In genomic region chr1:177947623-177948022, GRCh38 we compare ENCODE assay signal across 16 cellular contexts. TPM values are rescaled to one million over a fixed set of nuclear protein-coding genes. Genes with fewer than 3 reads are reported as not detected.
A peak's percentile ranks its signal among the peaks of the same experiment; 100 is the strongest.
DNase-seq lines count a peak whose midpoint lies in the region; ATAC-seq, FAIRE-seq and TF ChIP-seq lines count a peak whose summit lies in the region.
"Had no signal": no experiment of that assay in that cellular context is flagged by ENCODE, and none has a peak within 500 bp of the region (broad histone marks: within the 10 kb centered on the region; RNA-seq: fewer than 3 reads in every experiment).

No MANE protein-coding gene starts in this region.

- H4K12ac ChIP-seq in trophoblast cell (ENCODE audit: low read depth, low read length) = no peak overlapping the region

- no peak overlapping the region for H4K5ac ChIP-seq in mesendoderm (ENCODE audit: low read length)

- H2AK5ac ChIP-seq in mesendoderm (ENCODE audit: low read length) (no peak overlapping the region), trophoblast cell (ENCODE audit: low read length) (peak overlapping the region; percentile 15)

- no peak overlapping the region for H3K4ac ChIP-seq in mesendoderm (ENCODE audit: low read depth, low read length)
- no peak overlapping the region for H3K4ac ChIP-seq in trophoblast cell (ENCODE audit: low read depth, low read length)

- no peak overlapping the region for H3K27ac ChIP-seq in HepG2 (ENCODE audit: extremely low read length, insufficient read depth, low read length)
- no peak overlapping the region for H3K27ac ChIP-seq in right lobe of liver
- peak overlapping the region; percentile 43; the same call in 1 of the 2 replicates for H3K27ac ChIP-seq in VCaP
- no peak overlapping the region for H3K27ac ChIP-seq in mesendoderm (ENCODE audit: low read depth, low read length)
- H3K27ac ChIP-seq in trophoblast cell (ENCODE audit: low read depth, low read length) = no peak overlapping the region
- H3K27ac ChIP-seq: BLaER1 had no signal

- TF ChIP-seq CTCF in HepG2 (CRISPR knock-in tag; IDR thresholded peaks at IDR 0.05) = no peak
- TF ChIP-seq CTCF in right lobe of liver (IDR thresholded peaks at IDR 0.05) = no peak
- no peak for TF ChIP-seq CTCF in VCaP (conservative IDR thresholded peaks at IDR 0.05)

- no peak overlapping the region for H3K4me2 ChIP-seq in HepG2 (ENCODE audit: low read depth, low read length)
- no peak overlapping the region for H3K4me2 ChIP-seq in mesendoderm (ENCODE audit: low read length)
- H3K4me2 ChIP-seq in trophoblast cell (ENCODE audit: low read length) = no peak overlapping the region
- H3K4me2 ChIP-seq: BLaER1 had no signal

- DNase-seq in HepG2 (ENCODE audit: low spot score) (no peak), right lobe of liver (no peak), mesendoderm (peak; percentile 18), trophoblast cell (no peak)
- no peak for DNase-seq in activated T-cell treated with anti-CD3 and anti-CD28 coated beads, Interleukin-2, amount 50 U/mL, for 24 hours
- DNase-seq: CD8-positive, alpha-beta memory T cell; DMS79 had no signal

- H2AFZ ChIP-seq in HepG2 (ENCODE audit: low read length) (no peak overlapping the region), trophoblast cell (ENCODE audit: insufficient read depth, low read length, poor library complexity) (no peak overlapping the region)

- H3K79me1 ChIP-seq in mesendoderm (ENCODE audit: low read length) (no peaks in the 10 kb centered on the region), trophoblast cell (ENCODE audit: low read length) (no peaks in the 10 kb centered on the region)

- no peak overlapping the region for H2BK15ac ChIP-seq in mesendoderm (replicated peaks; ENCODE audit: low read depth)

- no peak overlapping the region for H3K18ac ChIP-seq in mesendoderm (ENCODE audit: low read length)
- H3K18ac ChIP-seq in trophoblast cell (ENCODE audit: low read length) = no peak overlapping the region

- no peaks in the 10 kb centered on the region for H3K4me1 Mint-ChIP-seq in activated T-cell treated with anti-CD3 and anti-CD28 coated beads, Interleukin-2, amount 50 U/mL, for 24 hours (ENCODE audit: low read depth)
- H3K4me1 Mint-ChIP-seq: CD4-positive, alpha-beta memory T cell; CD4-positive, CD25-positive, alpha-beta regulatory T cell; CD8-positive, alpha-beta memory T cell had no signal

- no peak for FAIRE-seq in HepG2 (lab: Jason Lieb, UNC)

- no peaks in the 10 kb centered on the region for H4K20me1 ChIP-seq in HepG2 (ENCODE audit: insufficient read depth, low read length)
- H4K20me1 ChIP-seq: BLaER1 had no signal

- H3K36me3 ChIP-seq in HepG2 (replicated peaks in 1 of 2; ENCODE audit: control insufficient read depth in 1 of 2, insufficient read depth in 2 of 2, low read length in 2 of 2) (peaks cover 1 to 14% of the 10 kb centered on the region in 2 experiments; a peak in 3 of 5 replicates), right lobe of liver (peaks cover 0 to 72% (median 28%) of the 10 kb centered on the region in 4 donors), mesendoderm (ENCODE audit: control insufficient read depth, insufficient read depth, low read length) (no peaks in the 10 kb centered on the region), trophoblast cell (ENCODE audit: control insufficient read depth in 1 of 2, insufficient read depth in 2 of 2, low read length in 2 of 2) (no peaks in the 10 kb centered on the region)
- H3K36me3 ChIP-seq: BE2C, BLaER1 had no signal

- H3K9me3 ChIP-seq in HepG2 (ENCODE audit: low read length) = no peaks in the 10 kb centered on the region
- no peaks in the 10 kb centered on the region for H3K9me3 ChIP-seq in right lobe of liver
- no peaks in the 10 kb centered on the region for H3K9me3 ChIP-seq in trophoblast cell (ENCODE audit: insufficient read depth, low read depth, low read length)
- H3K9me3 ChIP-seq: BE2C, BLaER1 had no signal

- no peak overlapping the region for H2BK5ac ChIP-seq in mesendoderm (ENCODE audit: low read length)
- no peak overlapping the region for H2BK5ac ChIP-seq in trophoblast cell (ENCODE audit: low read depth, low read length, poor library complexity)

- peaks cover 3% of the 10 kb centered on the region for H3K27me3 Mint-ChIP-seq in activated T-cell treated with anti-CD3 and anti-CD28 coated beads, Interleukin-2, amount 50 U/mL, for 24 hours
- H3K27me3 Mint-ChIP-seq: CD4-positive, alpha-beta memory T cell; CD4-positive, CD25-positive, alpha-beta regulatory T cell had no signal

- no TSS peak for BruUV-seq in HepG2 (replicated peaks; lab: Mats Ljungman, UMichigan)

- intact Hi-C loops in HepG2 (cut with micrococcal nuclease; ENCODE audit: unreplicated experiment) = loop anchor here (2.0 to 5.0 kb wide), 3 partner anchors 245 to 520 kb away; no protein-coding TSS in a partner anchor
- intact Hi-C loops in right lobe of liver (cut with DNase I) = loop anchor here in 1 of 2 donors (10.0 kb wide), 1 partner anchor 87 kb away; no protein-coding TSS in a partner anchor

- H3K56ac ChIP-seq in mesendoderm (ENCODE audit: low read length) = peak overlapping the region; percentile 49

- H3K9ac ChIP-seq in HepG2 (ENCODE audit: insufficient read depth, low read depth, low read length) = no peak overlapping the region
- no peak overlapping the region for H3K9ac ChIP-seq in mesendoderm (ENCODE audit: low read length)
- no peak overlapping the region for H3K9ac ChIP-seq in trophoblast cell (ENCODE audit: low read length)
- H3K9ac ChIP-seq: BLaER1 had no signal

- CTCF ChIA-PET in HepG2 (lab: Yijun Ruan, JAX; ENCODE audit: low intra/inter-chr PET ratio, low total read pairs) = interaction anchor here (0.8 to 1.5 kb wide), 3 partner anchors 84 to 107 kb away, joined by 3 to 7 read pairs (median 4); no protein-coding TSS in a partner anchor

- H3K4me1 ChIP-seq in HepG2 (ENCODE audit: insufficient read depth, low read length) (0 out of 2 replicates have a peak, but pooled peaks cover 5% of the 10 kb centered on the region), right lobe of liver (no peaks in the 10 kb centered on the region), mesendoderm (ENCODE audit: control insufficient read depth, low read depth, low read length) (no peaks in the 10 kb centered on the region), trophoblast cell (ENCODE audit: control insufficient read depth in 1 of 2, insufficient read depth in 2 of 2, low read length in 2 of 2) (peaks cover 0 to 2% of the 10 kb centered on the region in 2 experiments)
- H3K4me1 ChIP-seq: BE2C, BLaER1 had no signal

- H3K14ac ChIP-seq in trophoblast cell (ENCODE audit: low read length) = no peak overlapping the region

- no peaks in the 10 kb centered on the region for H3K9me3 Mint-ChIP-seq in activated T-cell treated with anti-CD3 and anti-CD28 coated beads, Interleukin-2, amount 50 U/mL, for 24 hours

- no peaks in the 10 kb centered on the region for H3K36me3 Mint-ChIP-seq in activated T-cell treated with anti-CD3 and anti-CD28 coated beads, Interleukin-2, amount 50 U/mL, for 24 hours (ENCODE audit: low read depth)
- H3K36me3 Mint-ChIP-seq: CD14-positive monocyte; CD4-positive, alpha-beta memory T cell; CD4-positive, CD25-positive, alpha-beta regulatory T cell; CD8-positive, alpha-beta memory T cell had no signal

- WGBS in HepG2 (ENCODE audit: low lambda C conversion rate) = 87% methylated on average over 7 of the region's 7 CpGs
- 87% methylated on average over 6 of the region's 7 CpGs for WGBS in right lobe of liver (ENCODE audit: insufficient coverage, low coverage, low lambda C conversion rate, missing lambda C conversion rate)
- WGBS in mesendoderm (ENCODE audit: extremely low coverage, insufficient coverage, low lambda C conversion rate) = no CpG with 5 or more reads among the region's 7 CpGs
- WGBS in trophoblast cell (ENCODE audit: extremely low coverage, insufficient coverage, insufficient read length) = no CpG with 5 or more reads among the region's 7 CpGs

- no peak overlapping the region for H3K4me3 Mint-ChIP-seq in activated T-cell treated with anti-CD3 and anti-CD28 coated beads, Interleukin-2, amount 50 U/mL, for 24 hours
- H3K4me3 Mint-ChIP-seq: CD14-positive monocyte; CD4-positive, alpha-beta memory T cell; CD4-positive, CD25-positive, alpha-beta regulatory T cell; CD8-positive, alpha-beta memory T cell had no signal

- H3K27me3 ChIP-seq in HepG2 (ENCODE audit: control insufficient read depth in 1 of 2, insufficient read depth in 2 of 2, low read length in 2 of 2) (no peaks in the 10 kb centered on the region), right lobe of liver (no peaks in the 10 kb centered on the region), mesendoderm (ENCODE audit: insufficient read depth, low read length, poor library complexity) (no peaks in the 10 kb centered on the region), trophoblast cell (ENCODE audit: insufficient read depth, low read length) (no peaks in the 10 kb centered on the region)
- H3K27me3 ChIP-seq: BE2C, BLaER1 had no signal

- H3K23ac ChIP-seq in mesendoderm (ENCODE audit: low read length) (no peak overlapping the region), trophoblast cell (ENCODE audit: low read length) (no peak overlapping the region)

- no peak for ATAC-seq in HepG2
- no peak for ATAC-seq in right lobe of liver
- no peak for ATAC-seq in GM21526 (IDR thresholded peaks at IDR 0.05; ENCODE audit: low FRiP score, unreplicated experiment)
- ATAC-seq in HG02981 (IDR thresholded peaks at IDR 0.05; ENCODE audit: unreplicated experiment) = no peak

- H3K27ac Mint-ChIP-seq in activated T-cell treated with anti-CD3 and anti-CD28 coated beads, Interleukin-2, amount 50 U/mL, for 24 hours = no peak overlapping the region
- H3K27ac Mint-ChIP-seq: CD4-positive, alpha-beta memory T cell; CD4-positive, CD25-positive, alpha-beta regulatory T cell; CD8-positive, alpha-beta memory T cell had no signal

- H2BK120ac ChIP-seq in mesendoderm (ENCODE audit: low read depth, low read length) = no peak overlapping the region
- no peak overlapping the region for H2BK120ac ChIP-seq in trophoblast cell (ENCODE audit: insufficient read depth, low read length, poor library complexity)

- TF ChIP-seq RAD21 in HepG2 (CRISPR knock-in tag; IDR thresholded peaks at IDR 0.05) = no peak

- H3K4me3 ChIP-seq in HepG2 (replicated peaks in 1 of 3; ENCODE audit: insufficient read depth in 1 of 3, low read depth in 2 of 3, low read length in 3 of 3) = no peak overlapping the region
- H3K4me3 ChIP-seq in right lobe of liver = no peak overlapping the region
- H3K4me3 ChIP-seq in mesendoderm (ENCODE audit: low read length) = no peak overlapping the region
- no peak overlapping the region for H3K4me3 ChIP-seq in trophoblast cell (ENCODE audit: low read depth, low read length)
- H3K4me3 ChIP-seq: BLaER1, GM12878 had no signal

- POLR2A ChIA-PET in HepG2 (lab: Yijun Ruan, JAX) = no interaction called here

- in situ Hi-C loops in HepG2 (cut with HindIII; ENCODE audit: extremely low pct_ligation_motif_present, low pct_unique_long_range_greater_than_20kb) = loop anchor here (25.0 kb wide), 1 partner anchor 1035 kb away; no protein-coding TSS in a partner anchor

- TF ChIP-seq POLR2A in HepG2 (IDR thresholded peaks at IDR 0.05; ENCODE audit: insufficient read depth in 1 of 2, low read depth in 2 of 2, low read length in 2 of 2) (no peak), right lobe of liver (IDR thresholded peaks at IDR 0.05) (no peak)

- no peak overlapping the region for H4K91ac ChIP-seq in trophoblast cell (ENCODE audit: low read depth, low read length)

- no peak for TF ChIP-seq EP300 in HepG2 (IDR thresholded peaks at IDR 0.05; ENCODE audit: low read depth in 2 of 2, low read length in 2 of 2)
- no peak for TF ChIP-seq EP300 in HepG2 (CRISPR knock-in tag; IDR thresholded peaks at IDR 0.05; ENCODE audit: borderline replicate concordance)

- H3K79me2 ChIP-seq in HepG2 (ENCODE audit: insufficient read depth, low read length) (no peaks in the 10 kb centered on the region), mesendoderm (ENCODE audit: control insufficient read depth, insufficient read depth, low read length) (no peaks in the 10 kb centered on the region), trophoblast cell (ENCODE audit: control insufficient read depth, insufficient read depth, low read length, poor library complexity) (no peaks in the 10 kb centered on the region)

- H4K8ac ChIP-seq in mesendoderm (ENCODE audit: low read depth, low read length) (no peak overlapping the region), trophoblast cell (ENCODE audit: low read depth, low read length) (no peak overlapping the region)

- no peak overlapping the region for H2BK12ac ChIP-seq in trophoblast cell (ENCODE audit: low read length)

RNA-seq across cellular contexts. Expression of gene SEC16B, which starts 22.2 kb away (rescaled TPM):
- total RNA-seq in HepG2 (2016; rRNA removed; fragmentation: Illumina TruSeq; extraction: Trizol) = 5.3 and 5.8 TPM in 2 replicates
- 0.26 and 0.61 TPM in 2 replicates for total RNA-seq in HepG2 (2016; cell fraction: cytosol; rRNA removed; fragmentation: Illumina TruSeq; extraction: Trizol; ENCODE audit: low read depth)
- total RNA-seq in HepG2 (2016; cell fraction: insoluble cytoplasmic fraction; rRNA removed; fragmentation: Illumina TruSeq; extraction: Trizol) = 5.5 and 5.9 TPM in 2 replicates
- total RNA-seq in HepG2 (2016; cell fraction: membrane; rRNA removed; fragmentation: Illumina TruSeq; extraction: Trizol) = 1.7 and 1.8 TPM in 2 replicates
- total RNA-seq in HepG2 (2016; cell fraction: nucleus; rRNA removed; fragmentation: Illumina TruSeq; extraction: Trizol) = 4.7 and 7.1 TPM in 2 replicates
- 4.6 and 6.9 TPM in 2 replicates for polyA plus RNA-seq in HepG2 (2011; rRNA removed)
- 2.9 and 3.8 TPM in 2 replicates for polyA plus RNA-seq in HepG2 (2011; cell fraction: cytosol; rRNA removed)
- 16.5 and 18.0 TPM in 2 replicates for polyA plus RNA-seq in HepG2 (2011; cell fraction: nucleus; rRNA removed)
- 3.5 and 6.2 TPM in 2 replicates for polyA plus RNA-seq in HepG2 (2012)
- 0.64 and 0.66 TPM in 2 replicates for polyA plus RNA-seq in HepG2 (2016; cell fraction: cytosol; fragmentation: Illumina TruSeq; extraction: Trizol; ENCODE audit: low read depth)
- polyA plus RNA-seq in HepG2 (2016; cell fraction: insoluble cytoplasmic fraction; fragmentation: Illumina TruSeq; extraction: Trizol; ENCODE audit: low read depth) = 5.1 and 5.9 TPM in 2 replicates
- 1.5 and 1.7 TPM in 2 replicates for polyA plus RNA-seq in HepG2 (2016; cell fraction: membrane; fragmentation: Illumina TruSeq; extraction: Trizol; ENCODE audit: low read depth)
- polyA plus RNA-seq in HepG2 (2016; cell fraction: nucleus; fragmentation: Illumina TruSeq; extraction: Trizol; ENCODE audit: insufficient read depth, low read depth) = 8.9 and 9.0 TPM in 2 replicates
- 0.23 and 7.7 TPM in 2 replicates for polyA minus RNA-seq in HepG2 (2011; rRNA and poly(A)+ RNA removed; ENCODE audit: low replicate concordance)
- polyA minus RNA-seq in HepG2 (2011; cell fraction: cytosol; rRNA and poly(A)+ RNA removed) = 1.5 and 1.8 TPM in 2 replicates
- 9.7 and 11.6 TPM in 2 replicates for polyA minus RNA-seq in HepG2 (2011; cell fraction: nucleus; rRNA and poly(A)+ RNA removed)
- 10 to 100 TPM; 16.4 to 69.7 (median 39.9) TPM for total RNA-seq in right lobe of liver
- 0.37 TPM for polyA plus RNA-seq in mesendoderm (2013, experiment 1 of 2)
- 0.28 TPM for polyA plus RNA-seq in mesendoderm (2013, experiment 2 of 2)
- polyA plus RNA-seq in trophoblast cell (2013) = 0.11 and 0.12 TPM in 2 replicates
- total RNA-seq: CD4-positive, alpha-beta memory T cell; CD4-positive, CD25-positive, alpha-beta regulatory T cell; CD8-positive, alpha-beta memory T cell had no signal
- polyA plus RNA-seq: CD4-positive, alpha-beta memory T cell; CD4-positive, CD25-positive, alpha-beta regulatory T cell; CD8-positive, alpha-beta memory T cell had no signal
